ENCODE assay signal across 1 cellular context in genomic region chr7:47571355-47572100, GRCh38.
TF ChIP-seq lines count a peak whose summit lies in the region.

No MANE protein-coding gene starts in this region.

TF ChIP-seq in GM12878, 131 proteins besides CTCF, POLR2A, EP300 and RAD21 (continued from another document):
- TF ChIP-seq MLLT1 (IDR thresholded peaks at IDR 0.05) (no peak), NR2C2 (IDR thresholded peaks at IDR 0.05; ENCODE audit: borderline replicate concordance, control insufficient read depth, insufficient read length, low read depth) (no peak), ZNF592 (IDR thresholded peaks at IDR 0.05) (no peak), ZNF207 (IDR thresholded peaks at IDR 0.05; ENCODE audit: borderline replicate concordance) (no peak), CBX5 (IDR thresholded peaks at IDR 0.05; ENCODE audit: low read depth) (no peak)
